ENCODE assay signal across 14 cellular contexts in the genomic region with DNA sequence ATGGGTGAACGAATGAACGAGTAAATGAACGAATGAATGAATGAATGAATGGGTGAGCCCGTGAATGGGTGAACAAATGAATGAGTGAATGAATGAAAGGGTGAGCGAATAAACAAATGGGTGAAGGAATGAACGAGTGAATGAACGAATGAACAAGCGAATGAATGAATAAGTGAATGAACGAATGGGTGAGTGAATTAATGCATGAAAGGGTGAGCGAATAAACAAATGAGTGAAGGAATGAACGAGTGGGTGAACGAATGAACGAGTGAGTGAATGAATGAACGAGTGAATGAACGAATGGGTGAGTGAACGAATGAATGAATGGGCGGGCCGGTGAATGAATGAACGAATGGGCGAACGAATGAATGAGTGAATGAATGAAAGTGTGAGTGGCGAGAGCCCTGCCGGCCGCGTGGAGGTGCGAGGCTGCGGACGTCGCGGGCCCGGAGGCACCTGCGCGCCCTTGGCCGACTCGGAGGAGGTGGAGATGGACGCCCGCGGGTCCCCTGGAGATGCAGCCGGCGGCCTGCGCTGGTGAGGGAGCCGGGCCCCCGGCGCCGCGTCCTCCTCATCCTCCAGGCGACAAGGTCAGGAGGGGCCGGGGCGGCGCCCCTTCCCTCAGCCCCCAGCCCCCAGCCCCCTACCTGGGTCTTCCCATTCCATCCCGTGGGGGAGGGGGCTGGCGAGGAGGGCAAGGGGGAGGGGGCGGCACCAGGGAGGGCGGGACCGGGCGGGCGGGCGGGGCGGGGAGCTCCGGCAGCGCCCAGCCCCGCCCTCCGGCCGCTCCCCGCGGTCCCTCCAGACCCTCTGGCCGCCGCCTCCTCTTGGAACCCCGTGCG. TPM values are rescaled to one million over a fixed set of nuclear protein-coding genes. Genes with fewer than 3 reads are reported as not detected.
DNase-seq lines count a peak whose midpoint lies in the region; ATAC-seq, FAIRE-seq and TF ChIP-seq lines count a peak whose summit lies in the region.
"Had no signal": no experiment of that assay in that cellular context is flagged by ENCODE, and none has a peak within 500 bp of the region (broad histone marks: within the 10 kb centered on the region; RNA-seq: fewer than 3 reads in every experiment).

No MANE protein-coding gene starts in this region.

- H3K9me3 ChIP-seq in HEK293 (ENCODE audit: control insufficient read depth, insufficient read depth, low read depth, low read length) = no peaks in the 10 kb centered on the region
- no peaks in the 10 kb centered on the region for H3K9me3 ChIP-seq in K562 (replicated peaks; ENCODE audit: control insufficient read depth, insufficient read depth, low read depth, low read length)
- no peaks in the 10 kb centered on the region for H3K9me3 ChIP-seq in neural cell (ENCODE audit: low read length)
- H3K9me3 ChIP-seq: ovary had no signal

- ATAC-seq in K562 = peak; percentile 71
- ATAC-seq in omental fat pad (ENCODE audit: low FRiP score) = no peak

- H4K20me1 ChIP-seq in K562 (replicated peaks; ENCODE audit: control insufficient read depth, insufficient read depth, low read length) = no peaks in the 10 kb centered on the region
- H4K20me1 ChIP-seq in neural cell (ENCODE audit: insufficient read depth) = no peaks in the 10 kb centered on the region

- H3K27me3 ChIP-seq in K562 (ENCODE audit: control insufficient read depth in 2 of 2, insufficient read depth in 2 of 2, low read length in 2 of 2) = peaks cover 8 to 30% of the 10 kb centered on the region in 2 experiments
- peaks cover 38% of the 10 kb centered on the region for H3K27me3 ChIP-seq in neural cell (ENCODE audit: insufficient read depth, low read depth, low read length)

- no peaks in the 10 kb centered on the region for H3K79me2 ChIP-seq in K562 (ENCODE audit: control insufficient read depth, insufficient read depth, low read length)
- no peaks in the 10 kb centered on the region for H3K79me2 ChIP-seq in neural cell (replicated peaks; ENCODE audit: insufficient read depth, low read length)

- DNase-seq in NCI-H82 (lab: John Stamatoyannopoulos, UW) (peak; percentile 28), NCI-H82 treated with DMSO at 0.1 percent for 48 hours (lab: John Stamatoyannopoulos, UW; ENCODE audit: unreplicated experiment) (no peak), K562 (ENCODE audit: extremely low read depth in 1 of 4, low spot score in 3 of 4) (peak in 3 of 4 experiments; percentile 51 to 85 (median 84)), cerebellar nuclear complex (lab: John Stamatoyannopoulos, UW) (no peak), omental fat pad (ENCODE audit: low spot score) (no peak), GM19238 (ENCODE audit: insufficient read length, low spot score) (no peak)
- DNase-seq: activated T-cell treated with anti-CD3 and anti-CD28 coated beads, Interleukin-2, amount 50 U/mL, for 48 hours; AML-193; immature natural killer cell; NCI-H1930; ovary had no signal

- TF ChIP-seq RAD21 in K562 (CRISPR knock-in tag; conservative IDR thresholded peaks at IDR 0.05 in 1 of 2, IDR thresholded peaks at IDR 0.05 in 1 of 2) = no peak
- TF ChIP-seq RAD21 in neural cell (conservative IDR thresholded peaks at IDR 0.05) = no peak

- no peak for TF ChIP-seq POLR2A in K562 (conservative IDR thresholded peaks at IDR 0.05)

- intact Hi-C loops in K562 (cut with micrococcal nuclease) = no loop called here

- no peaks in the 10 kb centered on the region for H3K9me2 ChIP-seq in neural cell (ENCODE audit: insufficient read depth, low read length)

- TF ChIP-seq CTCF in HEK293 (tag by site-specific recombination; IDR thresholded peaks at IDR 0.05) = no peak
- no peak for TF ChIP-seq CTCF in K562 (IDR thresholded peaks at IDR 0.05 in 2 of 3, conservative IDR thresholded peaks at IDR 0.05 in 1 of 3; ENCODE audit: insufficient read depth in 2 of 3, low read depth in 1 of 3, low read length in 3 of 3)
- no peak for TF ChIP-seq CTCF in neural cell (IDR thresholded peaks at IDR 0.05; ENCODE audit: poor library complexity, severe bottlenecking)
- no peak for TF ChIP-seq CTCF in omental fat pad (IDR thresholded peaks at IDR 0.05)

- no TSS peak for BruUV-seq in K562 (replicated peaks; lab: Mats Ljungman, UMichigan)

- H3K9me1 ChIP-seq in K562 (ENCODE audit: control insufficient read depth, insufficient read depth, low read length) = no peaks in the 10 kb centered on the region

- no peaks in the 10 kb centered on the region for H3F3A ChIP-seq in neural cell (ENCODE audit: insufficient read depth, low read length, poor library complexity, severe bottlenecking)

- H3K4me1 ChIP-seq in HEK293 (ENCODE audit: control insufficient read depth, insufficient read depth, low read length) (no peaks in the 10 kb centered on the region), K562 (replicated peaks in 1 of 2; ENCODE audit: control insufficient read depth in 2 of 2, insufficient read depth in 2 of 2, low read length in 2 of 2) (peaks cover 0 to 16% of the 10 kb centered on the region in 2 experiments; a peak in 2 of 5 replicates)

- TF ChIP-seq EP300 in K562 (IDR thresholded peaks at IDR 0.05; ENCODE audit: low read length) (no peak), neural cell (conservative IDR thresholded peaks at IDR 0.05; ENCODE audit: poor library complexity, severe bottlenecking) (no peak)

- H3K4me2 ChIP-seq in K562 (ENCODE audit: insufficient read depth, low read length) = peak overlapping the region; percentile 4; the same call in 1 of the 2 replicates
- H3K4me2 ChIP-seq in neural cell (ENCODE audit: low read length) = no peak overlapping the region

- no peak overlapping the region for H2AFZ ChIP-seq in K562 (ENCODE audit: low read depth, low read length)
- H2AFZ ChIP-seq in neural cell (ENCODE audit: low read depth, low read length) = no peak overlapping the region

- H3K36me3 ChIP-seq in HEK293 (ENCODE audit: control insufficient read depth in 2 of 2, insufficient read depth in 1 of 2, low read length in 2 of 2) (no peaks in the 10 kb centered on the region), K562 (ENCODE audit: control insufficient read depth, insufficient read depth, low read length) (no peaks in the 10 kb centered on the region), neural cell (ENCODE audit: insufficient read depth, low read length) (no peaks in the 10 kb centered on the region)
- H3K36me3 ChIP-seq: ovary had no signal

- CTCF ChIA-PET in HEK293 (lab: Yijun Ruan, JAX) = interaction anchor here (1.0 kb wide), 1 partner anchor 12 kb away, joined by 3 read pairs; no protein-coding TSS in a partner anchor
- CTCF ChIA-PET in K562 (lab: Yijun Ruan, JAX; ENCODE audit: low intra/inter-chr PET ratio) = interaction anchor here (0.7 kb wide), 1 partner anchor 18 kb away, joined by 4 read pairs; no protein-coding TSS in a partner anchor

- no peak overlapping the region for H3K27ac ChIP-seq in HEK293 (ENCODE audit: extremely low read depth, low read depth, low read length)
- no peak overlapping the region for H3K27ac ChIP-seq in K562 (ENCODE audit: extremely low read depth, low read depth, low read length)
- no peak overlapping the region for H3K27ac ChIP-seq in neural cell (ENCODE audit: low read length)
- H3K27ac ChIP-seq: ovary had no signal

- peak overlapping the region in 1 of 2 experiments; percentile 52; a peak in 2 of 4 replicates for H3K9ac ChIP-seq in K562 (ENCODE audit: insufficient read depth in 1 of 2, low read depth in 2 of 2, low read length in 2 of 2)
- peak overlapping the region; percentile 49 for H3K9ac ChIP-seq in neural cell (ENCODE audit: low read length)

- 3% methylated on average over 26 of the region's 70 CpGs for WGBS in K562 (ENCODE audit: insufficient coverage, low coverage, missing lambda C conversion rate)

- in situ Hi-C loops in K562 (cut with MboI) = no loop called here

- POLR2A ChIA-PET in HEK293 (lab: Yijun Ruan, JAX) (no interaction called here), K562 (lab: Yijun Ruan, JAX) (interaction anchor here (0.6 kb wide), 1 partner anchor 78 kb away, joined by 3 read pairs; no protein-coding TSS in a partner anchor)

- no peak for FAIRE-seq in K562 (lab: Jason Lieb, UNC)

- H3K4me3 ChIP-seq in HEK293 (ENCODE audit: low read depth, low read length) = no peak overlapping the region
- no peak overlapping the region for H3K4me3 ChIP-seq in K562
- peak overlapping the region; percentile 67 for H3K4me3 ChIP-seq in neural cell (ENCODE audit: low read length)
- H3K4me3 ChIP-seq: ovary had no signal

RNA-seq across cellular contexts. Expression of a gene that starts 15.4 kb away (rescaled TPM):
- total RNA-seq in K562 (2011; cell fraction: chromatin; rRNA removed; ENCODE audit: low replicate concordance) = 0.53 and 1.2 TPM in 2 replicates
- total RNA-seq in K562 (2011; cell fraction: nucleolus; rRNA removed) = 0.13 and 0.17 TPM in 2 replicates
- total RNA-seq in K562 (2011; cell fraction: nucleoplasm; rRNA removed) = 0.15 and 0.37 TPM in 2 replicates
- total RNA-seq in K562 (2014; rRNA removed) = 0.08 TPM in 1 of 2 replicates, not detected in the other
- not detected in 2 replicates for total RNA-seq in K562 (2014; rRNA removed; fragmentation: Illumina TruSeq; extraction: Trizol)
- total RNA-seq in K562 (2015; rRNA removed; fragmentation: Illumina TruSeq; extraction: Trizol) = not detected in 2 replicates
- total RNA-seq in K562 (2021) = 0.07 and 0.38 TPM in 2 replicates
- 0.11 and 0.24 TPM in 2 replicates for polyA plus RNA-seq in K562 (2011; rRNA removed)
- polyA plus RNA-seq in K562 (2011; cell fraction: cytosol; rRNA removed) = 0.31 and 0.34 TPM in 2 replicates
- polyA plus RNA-seq in K562 (2011; cell fraction: nucleus; rRNA removed) = 0.48 TPM in 2 replicates
- polyA plus RNA-seq in K562 (2012) = 0.09 and 0.51 TPM in 2 replicates
- 0.07 TPM in 1 of 2 replicates, not detected in the other for polyA plus RNA-seq in K562 (2014; fragmentation: Illumina TruSeq; extraction: Trizol)
- not detected for polyA plus RNA-seq in K562 (2014; fragmentation: Nextera tagmentation; extraction: Ambion mirVana)
- 0.03 and 0.12 TPM in 2 replicates for polyA plus RNA-seq in K562 (2014; rRNA removed)
- polyA minus RNA-seq in K562 (2011; rRNA and poly(A)+ RNA removed) = 0.11 and 0.27 TPM in 2 replicates
- polyA minus RNA-seq in K562 (2011; cell fraction: cytosol; rRNA and poly(A)+ RNA removed) = not detected in 2 replicates
- polyA minus RNA-seq in K562 (2011; cell fraction: nucleus; rRNA and poly(A)+ RNA removed) = 0.11 and 0.13 TPM in 2 replicates
- 2.8 and 3.3 TPM in 2 replicates for polyA plus RNA-seq in neural cell
- 2.4 and 2.9 TPM in 2 replicates for polyA minus RNA-seq in neural cell
- 1 to 10 TPM in 2 of 4 donors, under 1 TPM in 2; 0.88 to 1.2 (median 1.0) TPM for total RNA-seq in omental fat pad

RNA-seq across cellular contexts. Expression of a gene that starts 15.5 kb away (rescaled TPM):
- total RNA-seq in K562 (2011; cell fraction: chromatin; rRNA removed; ENCODE audit: low replicate concordance) = 19.9 and 49.6 TPM in 2 replicates
- total RNA-seq in K562 (2011; cell fraction: nucleolus; rRNA removed) = 43.2 and 44.7 TPM in 2 replicates
- 26.7 and 29.2 TPM in 2 replicates for total RNA-seq in K562 (2011; cell fraction: nucleoplasm; rRNA removed)
- total RNA-seq in K562 (2014; rRNA removed) (26.7 and 32.5 TPM in 2 replicates), K562 (2014; rRNA removed; fragmentation: Illumina TruSeq; extraction: Trizol) (0.93 and 2.7 TPM in 2 replicates), K562 (2015; rRNA removed; fragmentation: Illumina TruSeq; extraction: Trizol) (10.2 and 11.0 TPM in 2 replicates), K562 (2021) (36.6 and 37.7 TPM in 2 replicates), omental fat pad (10 to 100 TPM; 15.0 to 29.6 (median 21.0) TPM)
- polyA plus RNA-seq in K562 (2011; rRNA removed) (15.0 and 20.8 TPM in 2 replicates), K562 (2014; fragmentation: Illumina TruSeq; extraction: Trizol) (8.0 and 23.9 TPM in 2 replicates), K562 (2014; fragmentation: Nextera tagmentation; extraction: Ambion mirVana) (1 to 10 TPM; 1.4 to 1.8 TPM), K562 (2014; rRNA removed) (37.3 and 41.1 TPM in 2 replicates), neural cell (42.7 and 42.8 TPM in 2 replicates)
- 25.2 and 50.5 TPM in 2 replicates for polyA plus RNA-seq in K562 (2011; cell fraction: cytosol; rRNA removed)
- polyA plus RNA-seq in K562 (2011; cell fraction: nucleus; rRNA removed) = 41.0 and 84.2 TPM in 2 replicates
- 27.9 and 32.4 TPM in 2 replicates for polyA plus RNA-seq in K562 (2012)
- polyA minus RNA-seq in K562 (2011; rRNA and poly(A)+ RNA removed) = 2.9 and 6.5 TPM in 2 replicates
- polyA minus RNA-seq in K562 (2011; cell fraction: cytosol; rRNA and poly(A)+ RNA removed) = 12.1 and 12.7 TPM in 2 replicates
- polyA minus RNA-seq in K562 (2011; cell fraction: nucleus; rRNA and poly(A)+ RNA removed) = 11.3 and 13.2 TPM in 2 replicates
- polyA minus RNA-seq in neural cell = 25.6 and 32.9 TPM in 2 replicates

RNA-seq across cellular contexts. Expression of a gene that starts 31.5 kb away (rescaled TPM):
- not detected in 2 replicates for total RNA-seq in K562 (2011; cell fraction: chromatin; rRNA removed; ENCODE audit: low replicate concordance)
- 0.33 and 0.39 TPM in 2 replicates for total RNA-seq in K562 (2011; cell fraction: nucleolus; rRNA removed)
- not detected in 2 replicates for total RNA-seq in K562 (2011; cell fraction: nucleoplasm; rRNA removed)
- not detected in 2 replicates for total RNA-seq in K562 (2014; rRNA removed)
- not detected in 2 replicates for total RNA-seq in K562 (2014; rRNA removed; fragmentation: Illumina TruSeq; extraction: Trizol)
- total RNA-seq in K562 (2015; rRNA removed; fragmentation: Illumina TruSeq; extraction: Trizol) = not detected in 2 replicates
- total RNA-seq in K562 (2021) = 0.22 TPM in 1 of 2 replicates, not detected in the other
- 0.12 and 0.35 TPM in 2 replicates for polyA plus RNA-seq in K562 (2011; rRNA removed)
- 0.34 and 1.2 TPM in 2 replicates for polyA plus RNA-seq in K562 (2011; cell fraction: cytosol; rRNA removed)
- 0.13 and 0.36 TPM in 2 replicates for polyA plus RNA-seq in K562 (2011; cell fraction: nucleus; rRNA removed)
- 0.21 and 0.47 TPM in 2 replicates for polyA plus RNA-seq in K562 (2012)
- 0.30 TPM in 1 of 2 replicates, not detected in the other for polyA plus RNA-seq in K562 (2014; fragmentation: Illumina TruSeq; extraction: Trizol)
- not detected for polyA plus RNA-seq in K562 (2014; fragmentation: Nextera tagmentation; extraction: Ambion mirVana)
- polyA plus RNA-seq in K562 (2014; rRNA removed) = 0.08 and 0.40 TPM in 2 replicates
- polyA minus RNA-seq in K562 (2011; rRNA and poly(A)+ RNA removed) = not detected in 2 replicates
- polyA minus RNA-seq in K562 (2011; cell fraction: cytosol; rRNA and poly(A)+ RNA removed) = not detected in 2 replicates
- polyA minus RNA-seq in K562 (2011; cell fraction: nucleus; rRNA and poly(A)+ RNA removed) = not detected in 2 replicates
- not detected in 2 replicates for polyA plus RNA-seq in neural cell
- not detected in 2 replicates for polyA minus RNA-seq in neural cell
- 10 to 100 TPM in 1 of 4 donors, 1 to 10 TPM in 3; 2.2 to 11.4 (median 5.0) TPM for total RNA-seq in omental fat pad
- polyA plus RNA-seq: immature natural killer cell had no signal

RNA-seq across cellular contexts. Expression of a gene that starts 44.4 kb away (rescaled TPM):
- total RNA-seq in K562 (2011; cell fraction: chromatin; rRNA removed; ENCODE audit: low replicate concordance) = not detected in 2 replicates
- not detected in 2 replicates for total RNA-seq in K562 (2011; cell fraction: nucleolus; rRNA removed)
- total RNA-seq in K562 (2011; cell fraction: nucleoplasm; rRNA removed) = not detected in 2 replicates
- not detected in 2 replicates for total RNA-seq in K562 (2014; rRNA removed)
- total RNA-seq in K562 (2014; rRNA removed; fragmentation: Illumina TruSeq; extraction: Trizol) = not detected in 2 replicates
- 0.11 TPM in 1 of 2 replicates, not detected in the other for total RNA-seq in K562 (2015; rRNA removed; fragmentation: Illumina TruSeq; extraction: Trizol)
- 0.07 TPM in 1 of 2 replicates, not detected in the other for total RNA-seq in K562 (2021)
- 0.03 TPM in 1 of 2 replicates, not detected in the other for polyA plus RNA-seq in K562 (2011; rRNA removed)
- not detected in 2 replicates for polyA plus RNA-seq in K562 (2011; cell fraction: cytosol; rRNA removed)
- polyA plus RNA-seq in K562 (2011; cell fraction: nucleus; rRNA removed) = not detected in 2 replicates
- polyA plus RNA-seq in K562 (2012) = 0.08 and 0.17 TPM in 2 replicates
- polyA plus RNA-seq in K562 (2014; fragmentation: Illumina TruSeq; extraction: Trizol) = 0.06 TPM in 1 of 2 replicates, not detected in the other
- polyA plus RNA-seq in K562 (2014; fragmentation: Nextera tagmentation; extraction: Ambion mirVana) = not detected
- 0.38 TPM in 1 of 2 replicates, not detected in the other for polyA plus RNA-seq in K562 (2014; rRNA removed)
- polyA minus RNA-seq in K562 (2011; rRNA and poly(A)+ RNA removed) = not detected in 2 replicates
- polyA minus RNA-seq in K562 (2011; cell fraction: cytosol; rRNA and poly(A)+ RNA removed) = not detected in 2 replicates
- polyA minus RNA-seq in K562 (2011; cell fraction: nucleus; rRNA and poly(A)+ RNA removed) = not detected in 2 replicates
- not detected in 2 replicates for polyA plus RNA-seq in neural cell
- polyA minus RNA-seq in neural cell = not detected in 2 replicates
- total RNA-seq in omental fat pad = not detected
- total RNA-seq: dermis microvascular lymphatic vessel endothelial cell had no signal
- polyA plus RNA-seq: immature natural killer cell had no signal

RNA-seq across cellular contexts. Expression of a gene that starts 49.0 kb away (rescaled TPM):
- 8.3 and 15.5 TPM in 2 replicates for total RNA-seq in K562 (2011; cell fraction: chromatin; rRNA removed; ENCODE audit: low replicate concordance)
- total RNA-seq in K562 (2011; cell fraction: nucleolus; rRNA removed) = 12.6 and 14.5 TPM in 2 replicates
- 8.1 and 11.4 TPM in 2 replicates for total RNA-seq in K562 (2011; cell fraction: nucleoplasm; rRNA removed)
- 34.9 and 46.0 TPM in 2 replicates for total RNA-seq in K562 (2014; rRNA removed)
- total RNA-seq in K562 (2014; rRNA removed; fragmentation: Illumina TruSeq; extraction: Trizol) = 11.7 and 12.1 TPM in 2 replicates
- 22.4 and 23.5 TPM in 2 replicates for total RNA-seq in K562 (2015; rRNA removed; fragmentation: Illumina TruSeq; extraction: Trizol)
- total RNA-seq in K562 (2021) = 26.5 and 28.6 TPM in 2 replicates
- 12.6 and 15.4 TPM in 2 replicates for polyA plus RNA-seq in K562 (2011; rRNA removed)
- 17.5 and 33.3 TPM in 2 replicates for polyA plus RNA-seq in K562 (2011; cell fraction: cytosol; rRNA removed)
- polyA plus RNA-seq in K562 (2011; cell fraction: nucleus; rRNA removed) = 8.4 and 11.4 TPM in 2 replicates
- polyA plus RNA-seq in K562 (2012) = 20.8 and 26.9 TPM in 2 replicates
- polyA plus RNA-seq in K562 (2014; fragmentation: Illumina TruSeq; extraction: Trizol) = 19.3 and 27.8 TPM in 2 replicates
- 1 to 10 TPM in 1 of 2 experiments, under 1 TPM in 1; 0.41 to 1.4 TPM for polyA plus RNA-seq in K562 (2014; fragmentation: Nextera tagmentation; extraction: Ambion mirVana)
- polyA plus RNA-seq in K562 (2014; rRNA removed) = 33.0 and 34.6 TPM in 2 replicates
- 11.0 and 12.5 TPM in 2 replicates for polyA minus RNA-seq in K562 (2011; rRNA and poly(A)+ RNA removed)
- polyA minus RNA-seq in K562 (2011; cell fraction: cytosol; rRNA and poly(A)+ RNA removed) = 8.3 and 10.7 TPM in 2 replicates
- polyA minus RNA-seq in K562 (2011; cell fraction: nucleus; rRNA and poly(A)+ RNA removed) = 3.2 and 6.4 TPM in 2 replicates
- polyA plus RNA-seq in neural cell = 32.6 and 35.4 TPM in 2 replicates
- 22.2 and 26.9 TPM in 2 replicates for polyA minus RNA-seq in neural cell
- 10 to 100 TPM; 13.2 to 23.7 (median 16.8) TPM for total RNA-seq in omental fat pad

Comparison
In these comparisons a context has a peak if more than half of its experiments do, and no peak if none do; other contexts are left out.
1. DNase-seq: peak in NCI-H82 (single experiment) and K562 (3 of 4); none in NCI-H82 treated with DMSO at 0.1 percent for 48 hours (single experiment), cerebellar nuclear complex (0 of 2), omental fat pad (single experiment) and GM19238 (single experiment).